ENCODE assay signal across 10 cellular contexts in the genomic region with DNA sequence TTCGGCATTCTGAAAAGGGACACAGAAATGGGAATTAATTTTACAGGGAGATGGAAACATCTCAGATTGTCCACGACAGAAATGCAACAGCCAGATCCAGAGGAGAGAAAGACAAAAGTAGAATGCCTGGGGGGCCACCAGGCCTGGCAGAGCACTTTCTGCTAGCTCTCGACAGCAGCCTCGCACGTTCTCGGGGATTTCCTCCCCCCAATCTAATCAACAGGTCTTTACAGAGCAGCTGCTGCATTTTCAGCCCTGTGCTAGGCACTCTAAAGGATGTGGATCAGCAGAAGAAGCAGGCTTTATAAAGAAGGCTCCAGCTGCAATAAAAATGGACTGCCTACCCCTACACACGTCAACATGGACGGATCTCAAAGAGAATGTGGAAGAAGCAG. TPM values are rescaled to one million over a fixed set of nuclear protein-coding genes. Genes with fewer than 3 reads are reported as not detected.
A peak's percentile ranks its signal among the peaks of the same experiment; 100 is the strongest.
DNase-seq lines count a peak whose midpoint lies in the region; ATAC-seq and TF ChIP-seq lines count a peak whose summit lies in the region.
"Had no signal": no experiment of that assay in that cellular context is flagged by ENCODE, and none has a peak within 500 bp of the region (broad histone marks: within the 10 kb centered on the region; RNA-seq: fewer than 3 reads in every experiment).

No MANE protein-coding gene starts in this region.

- intact Hi-C loops in activated CD4-positive, alpha-beta T cell treated with anti-CD3 and anti-CD28 coated beads for 36 hours (cut with DNase I, micrococcal nuclease) = no loop called here
- intact Hi-C loops in ovary (cut with DNase I) (loop anchor here in 1 of 4 donors (5.0 kb wide), 1 partner anchor 989 kb away; no protein-coding TSS in a partner anchor), upper lobe of right lung (cut with DNase I) (no loop called here)

- POLR2A ChIA-PET in activated CD4-positive, alpha-beta T cell treated with anti-CD3 and anti-CD28 coated beads for 36 hours (lab: Charles Lee) = no interaction called here
- POLR2A ChIA-PET in activated CD4-positive, alpha-beta T cell treated with anti-CD3 and anti-CD28 coated beads, Interleukin-2, amount 10 ng/mL, durations not matched to agents 7 days and 5 days (lab: Charles Lee) = no interaction called here

- 19 to 25% (median 22%) methylated on average over 8 of the region's 8 CpGs for WGBS in ovary, 3 donors

- no peaks in the 10 kb centered on the region for H4K20me1 ChIP-seq in fibroblast of lung (ENCODE audit: control insufficient read depth, extremely low read depth, insufficient read depth, low read length)

- H3K4me1 ChIP-seq in fibroblast of lung (ENCODE audit: control insufficient read depth, extremely low read depth, insufficient read depth, low read length) = peaks cover 54% of the 10 kb centered on the region
- peaks cover 58% of the 10 kb centered on the region for H3K4me1 ChIP-seq in ovary (ENCODE audit: insufficient read depth)
- peaks cover 81% of the 10 kb centered on the region for H3K4me1 ChIP-seq in upper lobe of right lung

- no peak for TF ChIP-seq EP300 in ovary (IDR thresholded peaks at IDR 0.05)

- H3K9me3 Mint-ChIP-seq in activated CD4-positive, alpha-beta T cell treated with anti-CD3 and anti-CD28 coated beads for 36 hours (ENCODE audit: low read depth) = no peaks in the 10 kb centered on the region
- H3K9me3 Mint-ChIP-seq in activated CD4-positive, alpha-beta T cell treated with anti-CD3 and anti-CD28 coated beads, Interleukin-2, amount 10 ng/mL, durations not matched to agents 7 days and 5 days = no peaks in the 10 kb centered on the region

- no peaks in the 10 kb centered on the region for H3K9me3 ChIP-seq in fibroblast of lung (ENCODE audit: control insufficient read depth, insufficient read depth, low read depth, low read length)
- no peaks in the 10 kb centered on the region for H3K9me3 ChIP-seq in ovary
- no peaks in the 10 kb centered on the region for H3K9me3 ChIP-seq in upper lobe of right lung

- peaks cover 59% of the 10 kb centered on the region for H3K79me2 ChIP-seq in fibroblast of lung (ENCODE audit: control insufficient read depth, insufficient read depth, low read length)

- H3K36me3 ChIP-seq in fibroblast of lung (ENCODE audit: control insufficient read depth, insufficient read depth, low read length) (peaks cover 21% of the 10 kb centered on the region), ovary (no peaks in the 10 kb centered on the region), upper lobe of right lung (peaks cover 21% of the 10 kb centered on the region)

- TF ChIP-seq CTCF in fibroblast of lung (conservative IDR thresholded peaks at IDR 0.05 in 1 of 2, IDR thresholded peaks at IDR 0.05 in 1 of 2; ENCODE audit: low read depth in 1 of 2, low read length in 2 of 2) (no peak), ovary (IDR thresholded peaks at IDR 0.05) (no peak), upper lobe of right lung (IDR thresholded peaks at IDR 0.05) (no peak)

- no peak overlapping the region for H2AFZ ChIP-seq in fibroblast of lung (ENCODE audit: low read length)

- ATAC-seq in activated CD4-positive, alpha-beta T cell treated with anti-CD3 and anti-CD28 coated beads for 36 hours = no peak
- ATAC-seq in upper lobe of right lung = no peak
- no peak for ATAC-seq in GM21515 (IDR thresholded peaks at IDR 0.05; ENCODE audit: unreplicated experiment)
- ATAC-seq in HG02763 (IDR thresholded peaks at IDR 0.05; ENCODE audit: unreplicated experiment) = no peak
- ATAC-seq: T-helper 17 cell had no signal

- no peaks in the 10 kb centered on the region for H3K4me1 Mint-ChIP-seq in activated CD4-positive, alpha-beta T cell treated with anti-CD3 and anti-CD28 coated beads for 36 hours
- peaks cover under 1% of the 10 kb centered on the region for H3K4me1 Mint-ChIP-seq in activated CD4-positive, alpha-beta T cell treated with anti-CD3 and anti-CD28 coated beads, Interleukin-2, amount 10 ng/mL, durations not matched to agents 7 days and 5 days

- DNase-seq in activated CD4-positive, alpha-beta T cell treated with anti-CD3 and anti-CD28 coated beads for 36 hours = no peak
- DNase-seq in activated CD4-positive, alpha-beta T cell treated with anti-CD3 and anti-CD28 coated beads, Interleukin-2, amount 10 ng/mL, durations not matched to agents 7 days and 5 days = no peak
- DNase-seq in fibroblast of lung (ENCODE audit: low read depth in 2 of 2) (no peak), ovary (no peak), upper lobe of right lung (no peak), SKM-1 treated with dmso at 0.1 percent for 144 hours (lab: John Stamatoyannopoulos, UW; ENCODE audit: unreplicated experiment) (no peak)
- DNase-seq: NCI-H187, T-helper 17 cell had no signal

- H3K27me3 Mint-ChIP-seq in activated CD4-positive, alpha-beta T cell treated with anti-CD3 and anti-CD28 coated beads for 36 hours = no peaks in the 10 kb centered on the region
- no peaks in the 10 kb centered on the region for H3K27me3 Mint-ChIP-seq in activated CD4-positive, alpha-beta T cell treated with anti-CD3 and anti-CD28 coated beads, Interleukin-2, amount 10 ng/mL, durations not matched to agents 7 days and 5 days
- H3K27me3 Mint-ChIP-seq: T-helper 17 cell had no signal

- TF ChIP-seq POLR2A in ovary (IDR thresholded peaks at IDR 0.05) = no peak

- H3K4me3 Mint-ChIP-seq in activated CD4-positive, alpha-beta T cell treated with anti-CD3 and anti-CD28 coated beads for 36 hours = no peak overlapping the region
- H3K4me3 Mint-ChIP-seq in activated CD4-positive, alpha-beta T cell treated with anti-CD3 and anti-CD28 coated beads, Interleukin-2, amount 10 ng/mL, durations not matched to agents 7 days and 5 days = no peak overlapping the region
- H3K4me3 Mint-ChIP-seq: T-helper 17 cell had no signal

- H3K27ac Mint-ChIP-seq in activated CD4-positive, alpha-beta T cell treated with anti-CD3 and anti-CD28 coated beads for 36 hours = peak overlapping the region; percentile 20
- H3K27ac Mint-ChIP-seq in activated CD4-positive, alpha-beta T cell treated with anti-CD3 and anti-CD28 coated beads, Interleukin-2, amount 10 ng/mL, durations not matched to agents 7 days and 5 days = no peak overlapping the region
- H3K27ac Mint-ChIP-seq: T-helper 17 cell had no signal

- peak overlapping the region; percentile 3 for H3K4me2 ChIP-seq in fibroblast of lung (ENCODE audit: extremely low read depth, insufficient read depth, low read length)

- H3K27me3 ChIP-seq in fibroblast of lung (ENCODE audit: control insufficient read depth, insufficient read depth, low read length) = no peaks in the 10 kb centered on the region
- no peaks in the 10 kb centered on the region for H3K27me3 ChIP-seq in ovary
- H3K27me3 ChIP-seq in upper lobe of right lung = no peaks in the 10 kb centered on the region

- CTCF ChIA-PET in activated CD4-positive, alpha-beta T cell treated with anti-CD3 and anti-CD28 coated beads for 36 hours (lab: Charles Lee) = interaction anchor here (1.0 to 2.1 kb wide), 5 partner anchors 10 to 60 kb away, joined by 4 to 11 read pairs (median 5); no protein-coding TSS in a partner anchor
- CTCF ChIA-PET in activated CD4-positive, alpha-beta T cell treated with anti-CD3 and anti-CD28 coated beads, Interleukin-2, amount 10 ng/mL, durations not matched to agents 7 days and 5 days (lab: Charles Lee) = interaction anchor here (3.2 to 12.3 kb wide), 2 partner anchors 14 to 16 kb away, joined by 16 to 99 read pairs; no protein-coding TSS in a partner anchor

- H3K27ac ChIP-seq in fibroblast of lung (ENCODE audit: insufficient read depth, low read length) (peak overlapping the region; percentile 58), ovary (peak overlapping the region; percentile 79 to 82), upper lobe of right lung (peak overlapping the region; percentile 79)

- H3K4me3 ChIP-seq in fibroblast of lung (replicated peaks in 1 of 4; ENCODE audit: control extremely low read depth in 1 of 4, insufficient read depth in 1 of 4, low read depth in 3 of 4, low read length in 4 of 4) = peak overlapping the region in 1 of 4 experiments; percentile 20
- H3K4me3 ChIP-seq in ovary = no peak overlapping the region
- H3K4me3 ChIP-seq in upper lobe of right lung = no peak overlapping the region

- H3K9ac ChIP-seq in fibroblast of lung (ENCODE audit: insufficient read depth, low read length) = no peak overlapping the region

- peaks cover 19% of the 10 kb centered on the region for H3K36me3 Mint-ChIP-seq in activated CD4-positive, alpha-beta T cell treated with anti-CD3 and anti-CD28 coated beads for 36 hours (ENCODE audit: low read depth)
- H3K36me3 Mint-ChIP-seq in activated CD4-positive, alpha-beta T cell treated with anti-CD3 and anti-CD28 coated beads, Interleukin-2, amount 10 ng/mL, durations not matched to agents 7 days and 5 days (ENCODE audit: low read depth) = peaks cover 31% of the 10 kb centered on the region

RNA-seq across cellular contexts. Expression of a gene that starts 10.6 kb away (rescaled TPM):
- 10 to 100 TPM; 49.2 to 50.7 TPM for total RNA-seq in activated CD4-positive, alpha-beta T cell treated with anti-CD3 and anti-CD28 coated beads for 36 hours
- 10 to 100 TPM; 82.4 to 83.4 TPM for total RNA-seq in activated CD4-positive, alpha-beta T cell treated with anti-CD3 and anti-CD28 coated beads, Interleukin-2, amount 10 ng/mL, durations not matched to agents 7 days and 5 days
- total RNA-seq in fibroblast of lung (158 and 195 TPM in 2 replicates), ovary (100 to 1,000 TPM; 205 to 767 (median 274) TPM), upper lobe of right lung (280 TPM)
- polyA plus RNA-seq in fibroblast of lung (438 and 1,081 TPM in 2 replicates), ovary (100 to 1,000 TPM; 270 to 783 TPM)
- polyA plus RNA-seq in fibroblast of lung (2012) = 450 and 1,109 TPM in 2 replicates
- polyA minus RNA-seq in fibroblast of lung (ENCODE audit: low replicate concordance) = 886 and 2,174 TPM in 2 replicates

RNA-seq across cellular contexts. Expression of a gene that starts 27.3 kb away (rescaled TPM):
- total RNA-seq in activated CD4-positive, alpha-beta T cell treated with anti-CD3 and anti-CD28 coated beads for 36 hours = 1 to 10 TPM; 2.2 to 3.5 TPM
- total RNA-seq in activated CD4-positive, alpha-beta T cell treated with anti-CD3 and anti-CD28 coated beads, Interleukin-2, amount 10 ng/mL, durations not matched to agents 7 days and 5 days = 10 to 100 TPM; 12.1 to 18.8 TPM
- 138 and 141 TPM in 2 replicates for total RNA-seq in fibroblast of lung
- polyA plus RNA-seq in fibroblast of lung = 25.9 and 26.5 TPM in 2 replicates
- polyA plus RNA-seq in fibroblast of lung (2012) = 57.8 and 74.3 TPM in 2 replicates
- polyA minus RNA-seq in fibroblast of lung (ENCODE audit: low replicate concordance) = 18.9 and 32.3 TPM in 2 replicates
- 10 to 100 TPM; 21.7 to 38.2 (median 29.0) TPM for total RNA-seq in ovary
- 10 to 100 TPM in 1 of 2 donors, 1 to 10 TPM in 1; 4.7 to 17.5 TPM for polyA plus RNA-seq in ovary
- total RNA-seq in upper lobe of right lung = 90.0 TPM

RNA-seq across cellular contexts. Expression of a gene that starts 42.6 kb away (rescaled TPM):
- 1 to 10 TPM; 1.9 to 2.6 TPM for total RNA-seq in activated CD4-positive, alpha-beta T cell treated with anti-CD3 and anti-CD28 coated beads for 36 hours
- total RNA-seq in activated CD4-positive, alpha-beta T cell treated with anti-CD3 and anti-CD28 coated beads, Interleukin-2, amount 10 ng/mL, durations not matched to agents 7 days and 5 days = 1 to 10 TPM; 2.0 to 2.7 TPM
- total RNA-seq in fibroblast of lung (7.2 and 19.8 TPM in 2 replicates), ovary (10 to 100 TPM in 4 of 7 donors, 1 to 10 TPM in 3; 6.2 to 19.6 (median 11.3) TPM), upper lobe of right lung (34.1 TPM)
- polyA plus RNA-seq in fibroblast of lung (64.0 and 66.5 TPM in 2 replicates), ovary (10 to 100 TPM in 1 of 2 donors, 1 to 10 TPM in 1; 3.4 to 17.3 TPM)
- 65.3 and 96.6 TPM in 2 replicates for polyA plus RNA-seq in fibroblast of lung (2012)
- 355 and 377 TPM in 2 replicates for polyA minus RNA-seq in fibroblast of lung (ENCODE audit: low replicate concordance)
